ENCODE assay signal across 8 cellular contexts in genomic region chr16:49484454-49484853, GRCh38.
A peak's percentile ranks its signal among the peaks of the same experiment; 100 is the strongest.
DNase-seq lines count a peak whose midpoint lies in the region; ATAC-seq, FAIRE-seq and TF ChIP-seq lines count a peak whose summit lies in the region.

No MANE protein-coding gene starts in this region.

- TF ChIP-seq CTCF in gastroesophageal sphincter (IDR thresholded peaks at IDR 0.05) (no peak), pancreas (IDR thresholded peaks at IDR 0.05) (no peak)

- no peak for TF ChIP-seq EP300 in gastroesophageal sphincter (IDR thresholded peaks at IDR 0.05)

- H3K4me1 ChIP-seq in gastroesophageal sphincter (peaks cover 0 to 17% (median 6%) of the 10 kb centered on the region in 3 donors), pancreas (peaks cover 0 to 5% (median 3%) of the 10 kb centered on the region in 3 donors)

- 1 to 2% methylated on average over 11 to 16 of the region's 18 CpGs for WGBS in gastroesophageal sphincter (ENCODE audit: low coverage in 1 of 2), 2 donors
- 5 to 8% methylated on average over 16 to 18 of the region's 18 CpGs for whole genome bisulfite sequencing in pancreas, 2 donors

- no peak for TF ChIP-seq POLR2A in gastroesophageal sphincter (IDR thresholded peaks at IDR 0.05)

- H3K4me3 ChIP-seq in gastroesophageal sphincter: peak overlapping the region in 1 of 2 donors; percentile 44
- peak overlapping the region in 1 of 4 donors; percentile 20 for H3K4me3 ChIP-seq in pancreas

- H3K27ac ChIP-seq in gastroesophageal sphincter: peak overlapping the region in 3 of 4 donors; percentile 69 to 79 (median 76)
- H3K27ac ChIP-seq in pancreas: no peak overlapping the region

- ATAC-seq in activated CD4-positive, CD25-positive, alpha-beta regulatory T cell treated with anti-CD3 and anti-CD28 coated beads, Interleukin-2, amount 50 U/mL, for 24 hours: peak; percentile 36 to 51
- peak; percentile 99 for ATAC-seq in gastroesophageal sphincter
- ATAC-seq in pancreas: peak; percentile 100
- ATAC-seq in GM18517 (IDR thresholded peaks at IDR 0.05; ENCODE audit: unreplicated experiment): no peak
- no peak for ATAC-seq in HG02852 (IDR thresholded peaks at IDR 0.05; ENCODE audit: unreplicated experiment)

- H3K27me3 ChIP-seq in gastroesophageal sphincter (no peaks in the 10 kb centered on the region), pancreas (no peaks in the 10 kb centered on the region)

- no peaks in the 10 kb centered on the region for H3K9me3 ChIP-seq in gastroesophageal sphincter
- H3K9me3 ChIP-seq in pancreas: no peaks in the 10 kb centered on the region

- H3K36me3 ChIP-seq in gastroesophageal sphincter (no peaks in the 10 kb centered on the region), pancreas (no peaks in the 10 kb centered on the region)

- no peak for DNase-seq in activated CD4-positive, CD25-positive, alpha-beta regulatory T cell (lab: John Stamatoyannopoulos, UW)
- DNase-seq in NCI-H82 treated with DMSO at 0.1 percent for 48 hours (lab: John Stamatoyannopoulos, UW; ENCODE audit: unreplicated experiment) (peak; percentile 34), pancreas (peak; percentile 72 to 89 (median 79)), RKO (ENCODE audit: low spot score) (no peak)

- FAIRE-seq in pancreas (lab: Jason Lieb, UNC): no peak

- intact Hi-C loops in pancreas (cut with DNase I): no loop called here

Comparison
In these comparisons a context has a peak if more than half of its experiments do, and no peak if none do; other contexts are left out.
1. ATAC-seq: peak in activated CD4-positive, CD25-positive, alpha-beta regulatory T cell treated with anti-CD3 and anti-CD28 coated beads, Interleukin-2, amount 50 U/mL, for 24 hours (2 of 2), gastroesophageal sphincter (single experiment) and pancreas (4 of 4); none in GM18517 (single experiment) and HG02852 (single experiment).
2. DNase-seq: peak in NCI-H82 treated with DMSO at 0.1 percent for 48 hours (single experiment) and pancreas (6 of 6); none in activated CD4-positive, CD25-positive, alpha-beta regulatory T cell (0 of 4) and RKO (single experiment).
3. H3K27ac ChIP-seq: peak in gastroesophageal sphincter (3 of 4); none in pancreas (0 of 4).